10 cellular contexts compared by ENCODE assay signal in the genomic region with DNA sequence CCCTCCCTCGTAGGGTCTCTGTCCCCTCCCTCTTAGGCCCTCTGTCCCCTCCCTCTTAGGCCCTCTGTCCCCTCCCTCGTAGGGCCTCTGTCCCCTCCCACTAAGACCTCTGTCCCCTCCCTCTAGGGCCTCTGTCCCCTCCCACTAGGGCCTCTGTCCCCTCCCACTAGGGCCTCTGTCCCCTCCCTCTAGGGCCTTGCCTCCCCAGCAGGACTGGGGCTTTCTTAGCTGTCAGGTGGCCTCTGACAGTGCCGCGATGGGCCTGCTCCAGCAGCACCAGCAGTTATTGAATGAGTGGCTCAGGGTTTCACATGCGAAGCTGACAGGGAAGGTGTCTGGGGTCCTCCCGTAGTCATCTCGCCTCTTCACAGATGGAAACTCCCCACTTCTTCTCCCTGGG. TPM values are rescaled to one million over a fixed set of nuclear protein-coding genes. Genes with fewer than 3 reads are reported as not detected.
"Had no signal": no experiment of that assay in that cellular context is flagged by ENCODE, and none has a peak within 500 bp of the region (broad histone marks: within the 10 kb centered on the region; RNA-seq: fewer than 3 reads in every experiment).

No MANE protein-coding gene starts in this region.

RNA-seq across cellular contexts. Expression of a gene that starts 48.1 kb away (rescaled TPM):
- total RNA-seq: cardiac septum, dorsolateral prefrontal cortex, gastrocnemius medialis, heart left ventricle, lower leg skin, mesenteric fat pad, occipital lobe, posterior vena cava, ureter had no signal
- polyA plus RNA-seq: heart left ventricle, thymus had no signal
